8 cellular contexts compared by ENCODE assay signal in genomic region chr7:128381161-128381821, GRCh38. TPM values are rescaled to one million over a fixed set of nuclear protein-coding genes. Genes with fewer than 3 reads are reported as not detected.
DNase-seq lines count a peak whose midpoint lies in the region; ATAC-seq and TF ChIP-seq lines count a peak whose summit lies in the region.

No MANE protein-coding gene starts in this region.

- H3K4me1 ChIP-seq in RWPE2 (ENCODE audit: insufficient read depth, poor library complexity, severe bottlenecking), result peaks cover 6% of the 10 kb centered on the region

- DNase-seq in GM20000 (ENCODE audit: low spot score), result no peak
- no peak for DNase-seq in RWPE2 (ENCODE audit: low spot score)
- peak; percentile 86 for DNase-seq in epithelial cell of esophagus (ENCODE audit: low read depth)
- DNase-seq in posterior vena cava (ENCODE audit: low spot score), result peak; percentile 94
- no peak for DNase-seq in NCI-H2171 treated with DMSO at 0.1 percent for 48 hours (lab: John Stamatoyannopoulos, UW)
- DNase-seq in cortex of kidney (lab: John Stamatoyannopoulos, UW), result no peak
- DNase-seq in GM03348 (ENCODE audit: low spot score), result no peak
- DNase-seq in midbrain (lab: John Stamatoyannopoulos, UW), result no peak

- H3K27ac ChIP-seq in RWPE2 (ENCODE audit: poor library complexity, severe bottlenecking), result no peak overlapping the region

- intact Hi-C loops in posterior vena cava (cut with DNase I), result no loop called here

- H3K27me3 ChIP-seq in RWPE2 (ENCODE audit: insufficient read depth, poor library complexity, severe bottlenecking), result no peaks in the 10 kb centered on the region

- no peaks in the 10 kb centered on the region for H3K36me3 ChIP-seq in RWPE2 (ENCODE audit: low read depth)

- H3K9me3 ChIP-seq in RWPE2 (ENCODE audit: severe bottlenecking), result no peaks in the 10 kb centered on the region

- H3K4me3 ChIP-seq in RWPE2 (ENCODE audit: severe bottlenecking), result no peak overlapping the region
- H3K4me3 ChIP-seq in epithelial cell of esophagus (ENCODE audit: low read length), result no peak overlapping the region

- ATAC-seq in RWPE2 (ENCODE audit: low read depth), result peak; percentile 70

- TF ChIP-seq CTCF in GM20000 (IDR thresholded peaks at IDR 0.05; ENCODE audit: extremely low read depth, missing control alignments), result peak; percentile 48
- peak; percentile 56 for TF ChIP-seq CTCF in RWPE2 (IDR thresholded peaks at IDR 0.05; ENCODE audit: poor library complexity, severe bottlenecking)
- TF ChIP-seq CTCF in epithelial cell of esophagus (IDR thresholded peaks at IDR 0.05; ENCODE audit: insufficient read depth, low read depth, low read length, missing control alignments), result peak; percentile 68

RNA-seq across cellular contexts. Expression of gene PRRT4, which starts 19.8 kb away (rescaled TPM):
- 1 to 10 TPM in 1 of 2 donors, under 1 TPM in 1; 0.43 to 1.2 TPM for total RNA-seq in posterior vena cava

RNA-seq across cellular contexts. Expression of gene IMPDH1, which starts 28.5 kb away (rescaled TPM):
- 10 to 100 TPM; 44.7 to 49.4 TPM for total RNA-seq in posterior vena cava

RNA-seq across cellular contexts. Expression of gene RBM28, which starts 37.6 kb away (rescaled TPM):
- 10 to 100 TPM; 32.9 to 33.9 TPM for total RNA-seq in posterior vena cava

Comparison
In these comparisons a context has a peak if more than half of its experiments do, and no peak if none do; other contexts are left out.
1. DNase-seq: peak in epithelial cell of esophagus (single experiment) and posterior vena cava (single experiment); none in GM20000 (single experiment), RWPE2 (single experiment), NCI-H2171 treated with DMSO at 0.1 percent for 48 hours (single experiment), cortex of kidney (single experiment), GM03348 (single experiment) and midbrain (single experiment).
2. Peak in every context shown above with its lines, with median percentiles within 50 percentile points of each other: CTCF ChIP-seq.